Comparison of ENCODE assay signal across 1 cellular context in the genomic region with DNA sequence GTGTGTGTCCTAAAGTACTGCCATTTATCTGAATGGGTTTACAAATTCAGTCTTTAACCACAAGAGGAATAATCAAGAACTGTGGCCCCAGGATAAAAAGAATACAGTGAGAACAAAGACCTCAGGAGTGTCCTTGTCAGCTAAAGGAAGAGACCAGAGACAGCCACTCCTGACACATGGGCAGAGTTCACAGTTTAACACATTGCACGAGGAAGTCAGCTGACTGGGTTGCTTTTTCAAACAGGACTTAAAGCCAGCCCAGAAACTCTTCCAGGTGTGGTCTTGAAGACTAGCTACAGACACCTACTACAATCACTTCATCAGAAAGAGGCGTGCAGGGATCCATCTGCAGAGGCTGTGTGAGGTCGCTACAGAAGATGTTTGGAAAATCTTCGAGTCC.
TF ChIP-seq lines count a peak whose summit lies in the region.

No MANE protein-coding gene starts in this region.

TF ChIP-seq in HepG2, 621 proteins besides CTCF, POLR2A, EP300 and RAD21:
- TF ChIP-seq NAIF1 (CRISPR knock-in tag; IDR thresholded peaks at IDR 0.05; ENCODE audit: borderline replicate concordance) (no peak), GATAD1 (CRISPR knock-in tag; IDR thresholded peaks at IDR 0.05) (no peak), PHF5A (CRISPR knock-in tag; IDR thresholded peaks at IDR 0.05; ENCODE audit: low read depth, unreplicated experiment) (no peak), U2AF1 (optimal IDR thresholded peaks at IDR 0.05; ENCODE audit: low read depth, low read length) (no peak), ZNF335 (CRISPR knock-in tag; IDR thresholded peaks at IDR 0.05) (no peak), CCDC6 (CRISPR knock-in tag; IDR thresholded peaks at IDR 0.05) (no peak), ZNF317 (CRISPR knock-in tag; IDR thresholded peaks at IDR 0.05) (no peak), HIC2 (CRISPR knock-in tag; IDR thresholded peaks at IDR 0.05; ENCODE audit: low read depth) (no peak), SUZ12 (IDR thresholded peaks at IDR 0.05; ENCODE audit: low read depth, low read length) (no peak), SMARCC2 (IDR thresholded peaks at IDR 0.05) (no peak), NR2F6 (IDR thresholded peaks at IDR 0.05) (no peak), NR2F6 (CRISPR knock-in tag; IDR thresholded peaks at IDR 0.05) (no peak), CSRNP2 (CRISPR knock-in tag; conservative IDR thresholded peaks at IDR 0.05; ENCODE audit: low read depth) (no peak), TP53 (CRISPR knock-in tag; conservative IDR thresholded peaks at IDR 0.05) (no peak), NBN (conservative IDR thresholded peaks at IDR 0.05) (no peak), ZC3H4 (CRISPR knock-in tag; IDR thresholded peaks at IDR 0.05; ENCODE audit: borderline replicate concordance) (no peak), PBX2 (CRISPR knock-in tag; IDR thresholded peaks at IDR 0.05) (no peak), TOE1 (CRISPR knock-in tag; IDR thresholded peaks at IDR 0.05) (no peak), ZSCAN29 (CRISPR knock-in tag; conservative IDR thresholded peaks at IDR 0.05) (no peak)
